Comparison of ENCODE assay signal across 3 cellular contexts in the genomic region with DNA sequence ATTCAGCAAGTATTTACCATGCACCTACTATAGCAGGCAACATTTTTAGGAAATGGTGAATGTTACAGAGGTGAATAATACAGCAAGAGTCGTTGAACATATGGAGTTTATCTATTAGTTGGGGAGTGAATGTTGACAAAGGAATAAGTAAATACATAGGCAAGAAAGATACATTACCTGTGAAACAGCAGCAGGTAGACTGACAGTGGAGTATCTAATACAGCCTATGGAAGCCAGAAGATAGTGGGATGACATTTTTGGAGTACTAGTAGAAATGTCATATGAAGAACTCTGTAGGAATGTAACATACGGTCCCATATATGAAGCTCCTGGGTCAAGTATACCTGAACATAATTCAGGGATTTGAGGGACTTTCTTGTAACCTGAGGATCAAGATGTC.
TF ChIP-seq lines count a peak whose summit lies in the region.

No MANE protein-coding gene starts in this region.

TF ChIP-seq in HepG2, 621 proteins besides CTCF, POLR2A, EP300 and RAD21:
- no peak for TF ChIP-seq ZSCAN25 (CRISPR knock-in tag; IDR thresholded peaks at IDR 0.05)
- TF ChIP-seq HOXA3 (CRISPR knock-in tag; IDR thresholded peaks at IDR 0.05): no peak
- peak; percentile 89 for TF ChIP-seq ZNF317 (CRISPR knock-in tag; IDR thresholded peaks at IDR 0.05)

TF ChIP-seq in WTC11, 78 proteins besides CTCF, POLR2A, EP300 and RAD21:
- TF ChIP-seq ZNF317 (CRISPR knock-in tag; IDR thresholded peaks at IDR 0.05; ENCODE audit: borderline replicate concordance, low read depth) (peak; percentile 98), NFYB (CRISPR knock-in tag; conservative IDR thresholded peaks at IDR 0.05; ENCODE audit: low read depth) (no peak)

TF ChIP-seq in H1, 55 proteins besides CTCF, POLR2A, EP300 and RAD21:
- TF ChIP-seq PHF8 (conservative IDR thresholded peaks at IDR 0.05; ENCODE audit: low read depth, low read length) (no peak), KDM4A (IDR thresholded peaks at IDR 0.05; ENCODE audit: low read depth, low read length, severe bottlenecking) (no peak), EGR1 (IDR thresholded peaks at IDR 0.05; ENCODE audit: borderline replicate concordance, low read depth, low read length) (no peak), RXRA (IDR thresholded peaks at IDR 0.05; ENCODE audit: insufficient read depth, low read depth, low read length) (no peak), RFX5 (IDR thresholded peaks at IDR 0.05; ENCODE audit: borderline replicate concordance, low read depth, low read length) (no peak), BCL11A (IDR thresholded peaks at IDR 0.05; ENCODE audit: low read depth in 2 of 2, low read length in 2 of 2) (no peak), BACH1 (IDR thresholded peaks at IDR 0.05; ENCODE audit: low read length) (no peak), GTF2F1 (IDR thresholded peaks at IDR 0.05; ENCODE audit: borderline replicate concordance, low read depth, low read length) (no peak), TCF12 (IDR thresholded peaks at IDR 0.05; ENCODE audit: low read depth, low read length) (no peak), CHD1 (IDR thresholded peaks at IDR 0.05; ENCODE audit: low read depth, low read length) (no peak), ZNF274 (IDR thresholded peaks at IDR 0.05; ENCODE audit: borderline replicate concordance, extremely low read depth, low read length) (no peak), EZH2 (IDR thresholded peaks at IDR 0.05; ENCODE audit: low read depth, low read length, severe bottlenecking) (no peak), TAF7 (optimal IDR thresholded peaks at IDR 0.05; ENCODE audit: borderline replicate concordance, low read depth, low read length) (no peak), CREB1 (IDR thresholded peaks at IDR 0.05) (no peak), BRCA1 (IDR thresholded peaks at IDR 0.05; ENCODE audit: low read depth, low read length) (no peak), SP1 (IDR thresholded peaks at IDR 0.05; ENCODE audit: low read depth, low read length) (no peak), SIX5 (IDR thresholded peaks at IDR 0.05; ENCODE audit: low read depth, low read length) (no peak)
- TF ChIP-seq, protein P1, sequence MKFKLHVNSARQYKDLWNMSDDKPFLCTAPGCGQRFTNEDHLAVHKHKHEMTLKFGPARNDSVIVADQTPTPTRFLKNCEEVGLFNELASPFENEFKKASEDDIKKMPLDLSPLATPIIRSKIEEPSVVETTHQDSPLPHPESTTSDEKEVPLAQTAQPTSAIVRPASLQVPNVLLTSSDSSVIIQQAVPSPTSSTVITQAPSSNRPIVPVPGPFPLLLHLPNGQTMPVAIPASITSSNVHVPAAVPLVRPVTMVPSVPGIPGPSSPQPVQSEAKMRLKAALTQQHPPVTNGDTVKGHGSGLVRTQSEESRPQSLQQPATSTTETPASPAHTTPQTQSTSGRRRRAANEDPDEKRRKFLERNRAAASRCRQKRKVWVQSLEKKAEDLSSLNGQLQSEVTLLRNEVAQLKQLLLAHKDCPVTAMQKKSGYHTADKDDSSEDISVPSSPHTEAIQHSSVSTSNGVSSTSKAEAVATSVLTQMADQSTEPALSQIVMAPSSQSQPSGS (IDR thresholded peaks at IDR 0.05; ENCODE audit: low read length): no peak
- TF ChIP-seq, protein P2, sequence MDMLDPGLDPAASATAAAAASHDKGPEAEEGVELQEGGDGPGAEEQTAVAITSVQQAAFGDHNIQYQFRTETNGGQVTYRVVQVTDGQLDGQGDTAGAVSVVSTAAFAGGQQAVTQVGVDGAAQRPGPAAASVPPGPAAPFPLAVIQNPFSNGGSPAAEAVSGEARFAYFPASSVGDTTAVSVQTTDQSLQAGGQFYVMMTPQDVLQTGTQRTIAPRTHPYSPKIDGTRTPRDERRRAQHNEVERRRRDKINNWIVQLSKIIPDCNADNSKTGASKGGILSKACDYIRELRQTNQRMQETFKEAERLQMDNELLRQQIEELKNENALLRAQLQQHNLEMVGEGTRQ (IDR thresholded peaks at IDR 0.05; ENCODE audit: low read length): no peak
